Comparison of ENCODE assay signal across 26 cellular contexts in the genomic region with DNA sequence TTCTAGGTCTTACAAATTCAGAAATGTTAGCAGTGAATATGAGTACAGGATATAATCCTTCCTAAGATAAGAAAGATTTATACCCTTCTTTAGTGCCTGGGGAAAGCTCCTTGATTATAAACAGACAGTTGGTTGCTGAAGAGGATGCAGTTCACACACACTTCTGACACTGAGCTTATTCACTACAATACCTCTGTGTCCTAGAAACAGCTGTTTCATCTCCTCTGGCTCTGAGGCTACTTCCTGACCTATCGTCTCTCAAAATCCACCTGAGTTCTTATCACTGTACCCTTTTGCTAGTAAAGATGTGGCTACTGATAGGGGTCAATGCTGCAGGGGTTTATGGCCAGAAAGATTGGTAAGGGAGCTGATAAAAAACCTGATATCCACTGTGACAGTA. TPM values are rescaled to one million over a fixed set of nuclear protein-coding genes. Genes with fewer than 3 reads are reported as not detected.
A peak's percentile ranks its signal among the peaks of the same experiment; 100 is the strongest.
DNase-seq lines count a peak whose midpoint lies in the region; ATAC-seq and TF ChIP-seq lines count a peak whose summit lies in the region.
"Had no signal": no experiment of that assay in that cellular context is flagged by ENCODE, and none has a peak within 500 bp of the region (broad histone marks: within the 10 kb centered on the region; RNA-seq: fewer than 3 reads in every experiment).

No MANE protein-coding gene starts in this region.

- H3K4me3 ChIP-seq in PC-9 (no peak overlapping the region), parathyroid adenoma (ENCODE audit: low read depth, low read length) (no peak overlapping the region), tibial artery (no peak overlapping the region)
- H3K4me3 ChIP-seq: BLaER1, left ventricle myocardium inferior, SJCRH30, upper lobe of left lung had no signal

- H3K4me1 Mint-ChIP-seq in HFFc6 (ENCODE audit: low read depth) = no peaks in the 10 kb centered on the region
- H3K4me1 Mint-ChIP-seq: brain had no signal

- DNase-seq in NCI-H510A treated with DMSO at 0.1 percent for 48 hours (lab: John Stamatoyannopoulos, UW) = peak; percentile 66
- no peak for DNase-seq in NCI-H510A (lab: John Stamatoyannopoulos, UW)
- peak; percentile 54 for DNase-seq in NCI-H146 (lab: John Stamatoyannopoulos, UW)
- DNase-seq in PC-9 = no peak
- no peak for DNase-seq in tibial artery
- no peak for DNase-seq in HFFc6
- DNase-seq: activated naive CD8-positive, alpha-beta T cell treated with anti-CD3 and anti-CD28 coated beads for 36 hours; cortex of kidney; foreskin fibroblast; GDM1; GOT3; KBM-7; left ventricle myocardium inferior; NCI-H1048; NCI-H446; OCI-M1; right cardiac atrium; stimulated activated naive CD4-positive, alpha-beta T cell treated with Interleukin-2 at 50 U/mL for 16 hours; upper lobe of left lung had no signal

- intact Hi-C loops in PC-9 (cut with micrococcal nuclease; ENCODE audit: unreplicated experiment) = no loop called here
- intact Hi-C loops in tibial artery (cut with DNase I; ENCODE audit: low total_unique reads) = no loop called here

- no peak overlapping the region for H3K4me3 Mint-ChIP-seq in HFFc6
- H3K4me3 Mint-ChIP-seq: activated naive CD8-positive, alpha-beta T cell treated with anti-CD3 and anti-CD28 coated beads for 36 hours; activated T-helper 1 cell treated with anti-CD3 and anti-CD28 coated beads, Interleukin-12 subunit alpha, Interleukin-12 subunit beta, Interleukin-2, Interleukin-4 antibody, amounts not matched to agents 30 ng/mL and 10 ng/mL and 1 ng/mL, durations not matched to agents 14 hours and 24 hours and 36 hours; brain; T-helper 2 cell treated with Interferon-gamma antibody and Interleukin-4, amounts not matched to agents 5 μg/mL and 100 μg/mL, for 36 hours had no signal

- H3K4me1 ChIP-seq in PC-9 (replicated peaks; ENCODE audit: insufficient read depth) (peaks cover 11% of the 10 kb centered on the region), parathyroid adenoma (no peaks in the 10 kb centered on the region), tibial artery (no peaks in the 10 kb centered on the region)
- H3K4me1 ChIP-seq: BLaER1, left ventricle myocardium inferior, upper lobe of left lung had no signal

- H3K36me3 Mint-ChIP-seq in HFFc6 (ENCODE audit: low read depth) = no peaks in the 10 kb centered on the region
- H3K36me3 Mint-ChIP-seq: activated naive CD8-positive, alpha-beta T cell treated with anti-CD3 and anti-CD28 coated beads for 36 hours; brain had no signal

- H3K4me2 ChIP-seq in PC-9 = no peak overlapping the region
- no peak overlapping the region for H3K4me2 ChIP-seq in parathyroid adenoma (ENCODE audit: low read length)
- H3K4me2 ChIP-seq: BLaER1 had no signal

- H3K27me3 Mint-ChIP-seq in HFFc6 (ENCODE audit: insufficient read depth) = no peaks in the 10 kb centered on the region
- H3K27me3 Mint-ChIP-seq: activated naive CD8-positive, alpha-beta T cell treated with anti-CD3 and anti-CD28 coated beads for 36 hours; brain had no signal

- ATAC-seq in HG03159 (IDR thresholded peaks at IDR 0.05; ENCODE audit: unreplicated experiment) = no peak
- ATAC-seq: right cardiac atrium had no signal

- H3K36me3 ChIP-seq in PC-9 (ENCODE audit: low read depth) (no peaks in the 10 kb centered on the region), parathyroid adenoma (ENCODE audit: control insufficient read depth, insufficient read depth, low read length) (no peaks in the 10 kb centered on the region), tibial artery (no peaks in the 10 kb centered on the region)
- H3K36me3 ChIP-seq: BLaER1, left ventricle myocardium inferior, SJCRH30, upper lobe of left lung had no signal

- H3K9me3 Mint-ChIP-seq in HFFc6 = peaks cover 11% of the 10 kb centered on the region; the same call in 1 of the 2 replicates
- H3K9me3 Mint-ChIP-seq: activated naive CD8-positive, alpha-beta T cell treated with anti-CD3 and anti-CD28 coated beads for 36 hours; activated T-helper 1 cell treated with anti-CD3 and anti-CD28 coated beads, Interleukin-12 subunit alpha, Interleukin-12 subunit beta, Interleukin-2, Interleukin-4 antibody, amounts not matched to agents 30 ng/mL and 10 ng/mL and 1 ng/mL, durations not matched to agents 14 hours and 24 hours and 36 hours; brain; T-helper 2 cell treated with Interferon-gamma antibody and Interleukin-4, amounts not matched to agents 5 μg/mL and 100 μg/mL, for 36 hours had no signal

- H3K27ac ChIP-seq in PC-9 (no peak overlapping the region), parathyroid adenoma (no peak overlapping the region), tibial artery (no peak overlapping the region)
- H3K27ac ChIP-seq: BLaER1, left ventricle myocardium inferior, SJCRH30, upper lobe of left lung had no signal

- H3K27ac Mint-ChIP-seq in HFFc6 = no peak overlapping the region
- H3K27ac Mint-ChIP-seq: activated naive CD8-positive, alpha-beta T cell treated with anti-CD3 and anti-CD28 coated beads for 36 hours; activated T-helper 1 cell treated with anti-CD3 and anti-CD28 coated beads, Interleukin-12 subunit alpha, Interleukin-12 subunit beta, Interleukin-2, Interleukin-4 antibody, amounts not matched to agents 30 ng/mL and 10 ng/mL and 1 ng/mL, durations not matched to agents 14 hours and 24 hours and 36 hours; brain; T-helper 2 cell treated with Interferon-gamma antibody and Interleukin-4, amounts not matched to agents 5 μg/mL and 100 μg/mL, for 36 hours had no signal

- peak overlapping the region; percentile 32; the same call in 1 of the 2 replicates for H2AFZ ChIP-seq in PC-9
- H2AFZ ChIP-seq in parathyroid adenoma = peak overlapping the region; percentile 38

- CTCF ChIA-PET in PC-9 (lab: Charles Lee) = no interaction called here

- BruUV-seq in PC-9 (replicated peaks; lab: Mats Ljungman, UMichigan) = no TSS peak

- H3F3A ChIP-seq in PC-9 (ENCODE audit: insufficient read depth, low read depth) = peaks cover 14% of the 10 kb centered on the region; the same call in 1 of the 2 replicates

- no peak overlapping the region for H3K9ac ChIP-seq in parathyroid adenoma
- H3K9ac ChIP-seq: BLaER1 had no signal

- POLR2A ChIA-PET in PC-9 (lab: Charles Lee; ENCODE audit: unreplicated experiment) = interaction anchor here (0.6 kb wide), 1 partner anchor 20 kb away, joined by 10 read pairs; no protein-coding TSS in a partner anchor

- no peaks in the 10 kb centered on the region for H4K20me1 ChIP-seq in PC-9 (ENCODE audit: insufficient read depth)
- H4K20me1 ChIP-seq: BLaER1 had no signal

- no peaks in the 10 kb centered on the region for H3K9me2 ChIP-seq in PC-9 (ENCODE audit: insufficient read depth)

- H3K9me3 ChIP-seq in PC-9 (ENCODE audit: insufficient read depth, low read depth) (peaks cover 14% of the 10 kb centered on the region; the same call in 1 of the 2 replicates), parathyroid adenoma (ENCODE audit: control insufficient read depth, low read length) (no peaks in the 10 kb centered on the region), tibial artery (no peaks in the 10 kb centered on the region)
- H3K9me3 ChIP-seq: BLaER1, left ventricle myocardium inferior, SJCRH30, upper lobe of left lung had no signal

- no peaks in the 10 kb centered on the region for H3K27me3 ChIP-seq in PC-9 (ENCODE audit: insufficient read depth, low read depth)
- H3K27me3 ChIP-seq in parathyroid adenoma (ENCODE audit: control insufficient read depth, insufficient read depth, low read length) = no peaks in the 10 kb centered on the region
- H3K27me3 ChIP-seq in tibial artery = no peaks in the 10 kb centered on the region
- H3K27me3 ChIP-seq: BLaER1, SJCRH30, upper lobe of left lung had no signal

- no peak for TF ChIP-seq CTCF in PC-9 (conservative IDR thresholded peaks at IDR 0.05)
- no peak for TF ChIP-seq CTCF in parathyroid adenoma (IDR thresholded peaks at IDR 0.05)
- no peak for TF ChIP-seq CTCF in tibial artery (IDR thresholded peaks at IDR 0.05)
- no peak for TF ChIP-seq CTCF in HFFc6 (IDR thresholded peaks at IDR 0.05)

- no peaks in the 10 kb centered on the region for H3K79me2 ChIP-seq in PC-9 (ENCODE audit: low read depth)
- H3K79me2 ChIP-seq in parathyroid adenoma = no peaks in the 10 kb centered on the region

RNA-seq across cellular contexts. Expression of a gene that starts 57.1 kb away (rescaled TPM):
- 0.65 and 3.6 TPM in 2 replicates for total RNA-seq in PC-9 (2021)
- total RNA-seq in HFFc6 (2021; fragmentation: NEBNext Ultra II Directional; extraction: Animal tissue kit (Norgen Biotek cat#: 25700)) = not detected
- total RNA-seq: activated naive CD8-positive, alpha-beta T cell treated with anti-CD3 and anti-CD28 coated beads for 36 hours had no signal

Comparison
In these comparisons a context has a peak if more than half of its experiments do, and no peak if none do; other contexts are left out.
1. DNase-seq: peak in NCI-H510A treated with DMSO at 0.1 percent for 48 hours (single experiment) and NCI-H146 (single experiment); none in NCI-H510A (single experiment), PC-9 (0 of 2), tibial artery (0 of 2) and HFFc6 (single experiment).